8 cellular contexts compared by ENCODE assay signal in genomic region chr11:102374633-102375424, GRCh38. TPM values are rescaled to one million over a fixed set of nuclear protein-coding genes. Genes with fewer than 3 reads are reported as not detected.
DNase-seq lines count a peak whose midpoint lies in the region; ATAC-seq, FAIRE-seq and TF ChIP-seq lines count a peak whose summit lies in the region.
"Not testable (repeated sequence)": the region's sequence is repeated elsewhere in the genome, so short reads cannot be mapped to it uniquely, and the experiment has no call there.

No MANE protein-coding gene starts in this region.

- H3K9me1 ChIP-seq in K562 (ENCODE audit: control insufficient read depth, insufficient read depth, low read length) = not testable (repeated sequence)

- peaks cover 12% of the 10 kb centered on the region for H3K9me3 Mint-ChIP-seq in nephron progenitor cell
- H3K9me3 Mint-ChIP-seq in type B pancreatic cell = not testable (repeated sequence)

- peaks cover 18% of the 10 kb centered on the region for H3K4me1 Mint-ChIP-seq in T-helper 17 cell
- H3K4me1 Mint-ChIP-seq in nephron progenitor cell; type B pancreatic cell (ENCODE audit: unreplicated experiment): not testable (repeated sequence)

- H3K27ac ChIP-seq in HUES64 (ENCODE audit: low read depth, low read length) (0 out of 2 replicates have a peak overlapping the region, but pooled peaks have one; percentile 30), K562 (ENCODE audit: extremely low read depth, low read depth, low read length) (peak overlapping the region; percentile 77)

- not testable (repeated sequence) for TF ChIP-seq CTCF in K562 (IDR thresholded peaks at IDR 0.05 in 2 of 3, conservative IDR thresholded peaks at IDR 0.05 in 1 of 3; ENCODE audit: insufficient read depth in 2 of 3, low read depth in 1 of 3, low read length in 3 of 3); fibroblast of villous mesenchyme (IDR thresholded peaks at IDR 0.05; ENCODE audit: insufficient read depth, low read depth, low read length); nephron progenitor cell (IDR thresholded peaks at IDR 0.05); type B pancreatic cell (conservative IDR thresholded peaks at IDR 0.05)

- TF ChIP-seq POLR2A in K562 (conservative IDR thresholded peaks at IDR 0.05) = peak; percentile 31; the same call in 1 of the 2 replicates

- not testable (repeated sequence) for ATAC-seq in T-helper 17 cell
- peak; percentile 77 for ATAC-seq in K562

- peak overlapping the region; percentile 77 for H2AFZ ChIP-seq in K562 (ENCODE audit: low read depth, low read length)

- H3K27me3 ChIP-seq in HUES64 (ENCODE audit: insufficient read depth, low read length); K562 (ENCODE audit: control insufficient read depth in 2 of 2, insufficient read depth in 2 of 2, low read length in 2 of 2): not testable (repeated sequence)

- in situ Hi-C loops in K562 (cut with MboI) = not testable (repeated sequence)

- 34% methylated on average over 31 of the region's 31 CpGs for WGBS in HUES64
- WGBS in K562 (ENCODE audit: insufficient coverage, low coverage, missing lambda C conversion rate) = 37% methylated on average over 27 of the region's 31 CpGs

- not testable (repeated sequence) for BruUV-seq in K562 (replicated peaks; lab: Mats Ljungman, UMichigan)

- FAIRE-seq in K562 (lab: Jason Lieb, UNC) = not testable (repeated sequence)

- peak overlapping the region; percentile 57 for H3K4me3 ChIP-seq in HUES64 (ENCODE audit: low read length)
- peak overlapping the region; percentile 23; the same call in 1 of the 2 replicates for H3K4me3 ChIP-seq in K562
- H3K4me3 ChIP-seq in fibroblast of villous mesenchyme (ENCODE audit: low read depth, low read length) = peak overlapping the region; percentile 27
- peak overlapping the region; percentile 52; the same call in 1 of the 2 replicates for H3K4me3 ChIP-seq in iPS-18c (ENCODE audit: insufficient read depth, low read depth, low read length)

- peaks cover 11% of the 10 kb centered on the region for H3K79me2 ChIP-seq in K562 (ENCODE audit: control insufficient read depth, insufficient read depth, low read length)

- H3K36me3 Mint-ChIP-seq in T-helper 17 cell (ENCODE audit: low read depth) = not testable (repeated sequence)
- H3K36me3 Mint-ChIP-seq in nephron progenitor cell (ENCODE audit: low read depth) (peaks cover 64% of the 10 kb centered on the region), type B pancreatic cell (peaks cover 32% of the 10 kb centered on the region)

- not testable (repeated sequence) for TF ChIP-seq EP300 in K562 (IDR thresholded peaks at IDR 0.05; ENCODE audit: low read length)

- peak overlapping the region; percentile 53 for H3K27ac Mint-ChIP-seq in T-helper 17 cell
- peak overlapping the region; percentile 95 for H3K27ac Mint-ChIP-seq in nephron progenitor cell
- not testable (repeated sequence) for H3K27ac Mint-ChIP-seq in type B pancreatic cell

- H3K4me1 ChIP-seq in HUES64 (ENCODE audit: insufficient read depth, low read length); K562 (replicated peaks in 1 of 2; ENCODE audit: control insufficient read depth in 2 of 2, insufficient read depth in 2 of 2, low read length in 2 of 2): not testable (repeated sequence)

- H3K36me3 ChIP-seq in HUES64 (ENCODE audit: insufficient read depth, low read length) (peaks cover 31% of the 10 kb centered on the region), K562 (ENCODE audit: control insufficient read depth, insufficient read depth, low read length) (peaks cover 35% of the 10 kb centered on the region)

- H3K9ac ChIP-seq in HUES64 (ENCODE audit: low read depth, low read length) (peak overlapping the region; percentile 88), K562 (ENCODE audit: insufficient read depth in 1 of 2, low read depth in 2 of 2, low read length in 2 of 2) (peak overlapping the region; percentile 50 to 84)

- POLR2A ChIA-PET in K562 (lab: Yijun Ruan, JAX) = interaction anchor here (0.6 to 1.5 kb wide), 4 partner anchors 15 to 585 kb away, joined by 3 to 6 read pairs (median 4); no protein-coding TSS in a partner anchor

- DNase-seq in DMS53 treated with DMSO at 0.1 percent for 48 hours (lab: John Stamatoyannopoulos, UW; ENCODE audit: unreplicated experiment) = peak; percentile 58
- not testable (repeated sequence) for DNase-seq in T-helper 17 cell; K562 (ENCODE audit: extremely low read depth in 1 of 4, low spot score in 3 of 4); fibroblast of villous mesenchyme (ENCODE audit: low read depth); nephron progenitor cell; type B pancreatic cell (ENCODE audit: extremely low spot score, unreplicated experiment)

- H3K9me3 ChIP-seq in HUES64 (ENCODE audit: insufficient read depth, low read depth, low read length); T-helper 17 cell (ENCODE audit: control insufficient read depth, low read length, poor library complexity, severe bottlenecking); K562 (replicated peaks; ENCODE audit: control insufficient read depth, insufficient read depth, low read depth, low read length); iPS-18c (ENCODE audit: control insufficient read depth, insufficient read depth, low read length): not testable (repeated sequence)

- peak overlapping the region; percentile 67 for H3K4me2 ChIP-seq in K562 (ENCODE audit: insufficient read depth, low read length)

- intact Hi-C loops in K562 (cut with micrococcal nuclease) = not testable (repeated sequence)

- not testable (repeated sequence) for H3K27me3 Mint-ChIP-seq in T-helper 17 cell; nephron progenitor cell (ENCODE audit: low read depth, poor library complexity); type B pancreatic cell

- peak overlapping the region; percentile 15 for H3K4me3 Mint-ChIP-seq in T-helper 17 cell
- H3K4me3 Mint-ChIP-seq in nephron progenitor cell = peak overlapping the region; percentile 74
- peak overlapping the region; percentile 31 for H3K4me3 Mint-ChIP-seq in type B pancreatic cell

- not testable (repeated sequence) for TF ChIP-seq RAD21 in K562 (CRISPR knock-in tag; conservative IDR thresholded peaks at IDR 0.05 in 1 of 2, IDR thresholded peaks at IDR 0.05 in 1 of 2)

- CTCF ChIA-PET in K562 (lab: Yijun Ruan, JAX; ENCODE audit: low intra/inter-chr PET ratio) = not testable (repeated sequence)

- not testable (repeated sequence) for H4K20me1 ChIP-seq in K562 (replicated peaks; ENCODE audit: control insufficient read depth, insufficient read depth, low read length)

TF ChIP-seq in K562, 482 proteins besides CTCF, POLR2A, EP300 and RAD21 (continues in another document):
- TF ChIP-seq GABPB1 (CRISPR knock-in tag; IDR thresholded peaks at IDR 0.05) = peak; percentile 40; the same call in 1 of the 2 replicates

RNA-seq across cellular contexts. Expression of gene BIRC2, which starts 27.8 kb away (rescaled TPM):
- polyA plus RNA-seq in HUES64 (2013, experiment 1 of 2) = 19.8 TPM
- polyA plus RNA-seq in HUES64 (2013, experiment 2 of 2) = 24.6 TPM
- total RNA-seq in T-helper 17 cell = 10 to 100 TPM; 76.6 to 77.9 TPM
- total RNA-seq in K562 (2011; cell fraction: chromatin; rRNA removed; ENCODE audit: low replicate concordance) = 35.5 and 77.2 TPM in 2 replicates
- total RNA-seq in K562 (2011; cell fraction: nucleolus; rRNA removed) = 22.5 and 23.8 TPM in 2 replicates
- 38.9 and 43.3 TPM in 2 replicates for total RNA-seq in K562 (2011; cell fraction: nucleoplasm; rRNA removed)
- 18.3 and 20.6 TPM in 2 replicates for total RNA-seq in K562 (2014; rRNA removed)
- 35.6 and 39.0 TPM in 2 replicates for total RNA-seq in K562 (2014; rRNA removed; fragmentation: Illumina TruSeq; extraction: Trizol)
- total RNA-seq in K562 (2015; rRNA removed; fragmentation: Illumina TruSeq; extraction: Trizol) = 34.2 and 35.1 TPM in 2 replicates
- total RNA-seq in K562 (2021) = 19.9 and 24.7 TPM in 2 replicates
- 45.9 and 52.2 TPM in 2 replicates for polyA plus RNA-seq in K562 (2011; rRNA removed)
- polyA plus RNA-seq in K562 (2011; cell fraction: cytosol; rRNA removed) = 17.0 and 35.4 TPM in 2 replicates
- polyA plus RNA-seq in K562 (2011; cell fraction: nucleus; rRNA removed) = 34.8 and 61.2 TPM in 2 replicates
- polyA plus RNA-seq in K562 (2012) = 19.6 and 23.2 TPM in 2 replicates
- 25.3 and 27.1 TPM in 2 replicates for polyA plus RNA-seq in K562 (2014; fragmentation: Illumina TruSeq; extraction: Trizol)
- polyA plus RNA-seq in K562 (2014; fragmentation: Nextera tagmentation; extraction: Ambion mirVana) = 10 to 100 TPM; 14.3 to 20.7 TPM
- polyA plus RNA-seq in K562 (2014; rRNA removed) = 17.1 and 17.9 TPM in 2 replicates
- 51.8 and 76.0 TPM in 2 replicates for polyA minus RNA-seq in K562 (2011; rRNA and poly(A)+ RNA removed)
- 10.3 and 15.7 TPM in 2 replicates for polyA minus RNA-seq in K562 (2011; cell fraction: cytosol; rRNA and poly(A)+ RNA removed)
- polyA minus RNA-seq in K562 (2011; cell fraction: nucleus; rRNA and poly(A)+ RNA removed) = 36.6 and 80.8 TPM in 2 replicates
- total RNA-seq in fibroblast of villous mesenchyme = 63.5 and 108 TPM in 2 replicates
- total RNA-seq in type B pancreatic cell (ENCODE audit: low replicate concordance) = 43.4 and 46.9 TPM in 2 replicates

RNA-seq across cellular contexts. Expression of gene BIRC3, which starts 57.5 kb away (rescaled TPM):
- 0.15 TPM for polyA plus RNA-seq in HUES64 (2013, experiment 1 of 2)
- 0.06 TPM for polyA plus RNA-seq in HUES64 (2013, experiment 2 of 2)
- total RNA-seq in T-helper 17 cell (100 to 1,000 TPM; 117 to 139 TPM), K562 (2014; rRNA removed) (0.16 and 0.18 TPM in 2 replicates), K562 (2014; rRNA removed; fragmentation: Illumina TruSeq; extraction: Trizol) (0.25 and 0.26 TPM in 2 replicates), K562 (2015; rRNA removed; fragmentation: Illumina TruSeq; extraction: Trizol) (0.11 and 0.19 TPM in 2 replicates), K562 (2021) (0.42 and 0.58 TPM in 2 replicates), fibroblast of villous mesenchyme (0.64 and 8.2 TPM in 2 replicates), type B pancreatic cell (ENCODE audit: low replicate concordance) (2.3 and 2.8 TPM in 2 replicates)
- 0.09 and 0.16 TPM in 2 replicates for total RNA-seq in K562 (2011; cell fraction: chromatin; rRNA removed; ENCODE audit: low replicate concordance)
- total RNA-seq in K562 (2011; cell fraction: nucleolus; rRNA removed) = not detected in 2 replicates
- 0.07 and 0.15 TPM in 2 replicates for total RNA-seq in K562 (2011; cell fraction: nucleoplasm; rRNA removed)
- polyA plus RNA-seq in K562 (2011; rRNA removed) (0.16 and 0.20 TPM in 2 replicates), K562 (2014; fragmentation: Illumina TruSeq; extraction: Trizol) (0.21 and 0.27 TPM in 2 replicates), K562 (2014; fragmentation: Nextera tagmentation; extraction: Ambion mirVana) (under 1 TPM; 0.08 to 0.11 TPM), K562 (2014; rRNA removed) (0.13 and 2.3 TPM in 2 replicates)
- polyA plus RNA-seq in K562 (2011; cell fraction: cytosol; rRNA removed) = 0.04 TPM in 1 of 2 replicates, not detected in the other
- 0.04 and 0.10 TPM in 2 replicates for polyA plus RNA-seq in K562 (2011; cell fraction: nucleus; rRNA removed)
- 0.18 and 0.54 TPM in 2 replicates for polyA plus RNA-seq in K562 (2012)
- 0.07 and 0.12 TPM in 2 replicates for polyA minus RNA-seq in K562 (2011; rRNA and poly(A)+ RNA removed)
- not detected in 2 replicates for polyA minus RNA-seq in K562 (2011; cell fraction: cytosol; rRNA and poly(A)+ RNA removed)
- polyA minus RNA-seq in K562 (2011; cell fraction: nucleus; rRNA and poly(A)+ RNA removed) = 0.22 and 0.27 TPM in 2 replicates

Comparison
In these comparisons a context has a peak if more than half of its experiments do, and no peak if none do; other contexts are left out.
1. H3K4me3 Mint-ChIP-seq: peak in every context shown above with its lines; median percentile 74 in nephron progenitor cell; 31 in type B pancreatic cell; 15 in T-helper 17 cell.
2. RNA of gene BIRC3, which starts 57.5 kb away (total RNA-seq): 117 to 139 TPM in T-helper 17 cell; 0.64 to 8.2 TPM in fibroblast of villous mesenchyme, 2.3 to 2.8 TPM in type B pancreatic cell and 0.07 to 0.58 TPM in K562; every median in the first group is over 10 times any median in the second.
3. Peak in every context shown above with its lines, with median percentiles within 50 percentile points of each other: H3K4me3 ChIP-seq.